1 cellular context compared by ENCODE assay signal in genomic region chr2:96204836-96205235, GRCh38.
TF ChIP-seq lines count a peak whose summit lies in the region.

No MANE protein-coding gene starts in this region.

TF ChIP-seq in HepG2, 621 proteins besides CTCF, POLR2A, EP300 and RAD21:
- TF ChIP-seq ZNF264 (CRISPR knock-in tag; IDR thresholded peaks at IDR 0.05) (no peak), ZNF710 (CRISPR knock-in tag; IDR thresholded peaks at IDR 0.05; ENCODE audit: borderline replicate concordance) (no peak), MXD4 (CRISPR knock-in tag; IDR thresholded peaks at IDR 0.05) (no peak), ZNF841 (CRISPR knock-in tag; IDR thresholded peaks at IDR 0.05; ENCODE audit: borderline replicate concordance) (no peak), ZNF510 (CRISPR knock-in tag; IDR thresholded peaks at IDR 0.05; ENCODE audit: low read depth) (no peak), XBP1 (CRISPR knock-in tag; IDR thresholded peaks at IDR 0.05) (no peak), AGO2 (optimal IDR thresholded peaks at IDR 0.05; ENCODE audit: low read depth, low read length) (no peak), ZC3H13 (CRISPR knock-in tag; IDR thresholded peaks at IDR 0.05) (no peak), KDM6A (CRISPR knock-in tag; IDR thresholded peaks at IDR 0.05; ENCODE audit: low read depth) (no peak), ZNF614 (CRISPR knock-in tag; IDR thresholded peaks at IDR 0.05; ENCODE audit: borderline replicate concordance) (no peak), ZNF552 (CRISPR knock-in tag; IDR thresholded peaks at IDR 0.05; ENCODE audit: borderline replicate concordance) (no peak), SKIL (CRISPR knock-in tag; IDR thresholded peaks at IDR 0.05; ENCODE audit: borderline replicate concordance) (no peak), SMAD9 (CRISPR knock-in tag; IDR thresholded peaks at IDR 0.05) (no peak), HOXA3 (CRISPR knock-in tag; IDR thresholded peaks at IDR 0.05) (no peak)
- TF ChIP-seq, protein P1, sequence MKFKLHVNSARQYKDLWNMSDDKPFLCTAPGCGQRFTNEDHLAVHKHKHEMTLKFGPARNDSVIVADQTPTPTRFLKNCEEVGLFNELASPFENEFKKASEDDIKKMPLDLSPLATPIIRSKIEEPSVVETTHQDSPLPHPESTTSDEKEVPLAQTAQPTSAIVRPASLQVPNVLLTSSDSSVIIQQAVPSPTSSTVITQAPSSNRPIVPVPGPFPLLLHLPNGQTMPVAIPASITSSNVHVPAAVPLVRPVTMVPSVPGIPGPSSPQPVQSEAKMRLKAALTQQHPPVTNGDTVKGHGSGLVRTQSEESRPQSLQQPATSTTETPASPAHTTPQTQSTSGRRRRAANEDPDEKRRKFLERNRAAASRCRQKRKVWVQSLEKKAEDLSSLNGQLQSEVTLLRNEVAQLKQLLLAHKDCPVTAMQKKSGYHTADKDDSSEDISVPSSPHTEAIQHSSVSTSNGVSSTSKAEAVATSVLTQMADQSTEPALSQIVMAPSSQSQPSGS (CRISPR knock-in tag; IDR thresholded peaks at IDR 0.05), result no peak
